ENCODE assay signal across 22 cellular contexts in genomic region chr5:32001284-32001683, GRCh38.
"Had no signal": no experiment of that assay in that cellular context is flagged by ENCODE, and none has a peak within 500 bp of the region (broad histone marks: within the 10 kb centered on the region; RNA-seq: fewer than 3 reads in every experiment).

No MANE protein-coding gene starts in this region.

- H3K4me1 Mint-ChIP-seq: activated CD4-positive, alpha-beta T cell treated with anti-CD3 and anti-CD28 coated beads, Interleukin-2, amount 10 ng/mL, durations not matched to agents 24 days and 14 days; activated CD8-positive, alpha-beta memory T cell treated with anti-CD3 and anti-CD28 coated beads, Interleukin-2, amount 10 ng/mL, durations not matched to agents 7 days and 5 days; activated naive CD8-positive, alpha-beta T cell treated with anti-CD3 and anti-CD28 coated beads, Interleukin-2, amount 10 ng/mL, durations not matched to agents 7 days and 5 days; T-helper 17 cell had no signal

- H2AFZ ChIP-seq: PC-9 had no signal

- H3K4me3 ChIP-seq: adrenal gland, MG63, PC-9 had no signal

- H3K27ac Mint-ChIP-seq: activated CD4-positive, alpha-beta T cell treated with anti-CD3 and anti-CD28 coated beads, Interleukin-2, amount 10 ng/mL, durations not matched to agents 24 days and 14 days; activated CD8-positive, alpha-beta memory T cell treated with anti-CD3 and anti-CD28 coated beads, Interleukin-2, amount 10 ng/mL, durations not matched to agents 7 days and 5 days; activated naive CD4-positive, alpha-beta T cell treated with anti-CD3 and anti-CD28 coated beads for 36 hours; activated naive CD8-positive, alpha-beta T cell treated with anti-CD3 and anti-CD28 coated beads, Interleukin-2, amount 10 ng/mL, durations not matched to agents 7 days and 5 days; activated T-cell treated with anti-CD3 and anti-CD28 coated beads, Interleukin-2, amount 50 U/mL, for 24 hours had no signal

- H3K36me3 ChIP-seq: adrenal gland, MG63 had no signal

- DNase-seq: activated CD4-positive, alpha-beta T cell treated with anti-CD3 and anti-CD28 coated beads, Interleukin-2, amount 10 ng/mL, durations not matched to agents 24 days and 14 days; activated CD4-positive, alpha-beta T cell treated with anti-CD3 and anti-CD28 coated beads, Interleukin-2, amount 50 U/mL, for 48 hours; activated CD4-positive, CD25-positive, alpha-beta regulatory T cell treated with anti-CD3 and anti-CD28 coated beads, Interleukin-2, amount 50 U/mL, for 72 hours; activated CD8-positive, alpha-beta memory T cell treated with anti-CD3 and anti-CD28 coated beads, Interleukin-2, amount 10 ng/mL, durations not matched to agents 7 days and 5 days; activated gamma-delta T cell; activated naive CD4-positive, alpha-beta T cell treated with anti-CD3 and anti-CD28 coated beads for 36 hours; activated naive CD8-positive, alpha-beta T cell treated with anti-CD3 and anti-CD28 coated beads, Interleukin-2, amount 10 ng/mL, durations not matched to agents 7 days and 5 days; activated T-cell treated with anti-CD3 and anti-CD28 coated beads, Interleukin-2, amount 50 U/mL, for 24 hours; adrenal gland; anterior cingulate cortex; MG63; MV-4-11; NCI-H1092 treated with DMSO at 0.1 percent for 48 hours; NCI-H1417 treated with DMSO at 0.1 percent for 48 hours; NCI-H1694; NCI-H2029; NCI-H510A treated with DMSO at 0.1 percent for 48 hours; PC-9; SIG-M5; T-helper 17 cell; T-helper 9 cell had no signal

- H3K9me3 Mint-ChIP-seq: activated CD4-positive, alpha-beta T cell treated with anti-CD3 and anti-CD28 coated beads, Interleukin-2, amount 10 ng/mL, durations not matched to agents 24 days and 14 days; activated naive CD4-positive, alpha-beta T cell treated with anti-CD3 and anti-CD28 coated beads for 36 hours; activated naive CD8-positive, alpha-beta T cell treated with anti-CD3 and anti-CD28 coated beads, Interleukin-2, amount 10 ng/mL, durations not matched to agents 7 days and 5 days; activated T-cell treated with anti-CD3 and anti-CD28 coated beads, Interleukin-2, amount 50 U/mL, for 24 hours; WTC11 had no signal

- H3K4me1 ChIP-seq: adrenal gland had no signal

- H3K27me3 ChIP-seq: adrenal gland, MG63 had no signal

- H3K4me2 ChIP-seq: PC-9 had no signal

- ATAC-seq: activated CD8-positive, alpha-beta memory T cell treated with anti-CD3 and anti-CD28 coated beads, Interleukin-2, amount 10 ng/mL, durations not matched to agents 7 days and 5 days; T-helper 17 cell; WTC11 had no signal

- H3K4me3 Mint-ChIP-seq: activated CD4-positive, alpha-beta T cell treated with anti-CD3 and anti-CD28 coated beads, Interleukin-2, amount 10 ng/mL, durations not matched to agents 24 days and 14 days; activated CD8-positive, alpha-beta memory T cell treated with anti-CD3 and anti-CD28 coated beads, Interleukin-2, amount 10 ng/mL, durations not matched to agents 7 days and 5 days; activated naive CD4-positive, alpha-beta T cell treated with anti-CD3 and anti-CD28 coated beads for 36 hours; activated naive CD8-positive, alpha-beta T cell treated with anti-CD3 and anti-CD28 coated beads, Interleukin-2, amount 10 ng/mL, durations not matched to agents 7 days and 5 days; activated T-cell treated with anti-CD3 and anti-CD28 coated beads, Interleukin-2, amount 50 U/mL, for 24 hours; T-helper 17 cell; WTC11 had no signal

- H3K36me3 Mint-ChIP-seq: activated CD8-positive, alpha-beta memory T cell treated with anti-CD3 and anti-CD28 coated beads, Interleukin-2, amount 10 ng/mL, durations not matched to agents 7 days and 5 days; activated naive CD8-positive, alpha-beta T cell treated with anti-CD3 and anti-CD28 coated beads, Interleukin-2, amount 10 ng/mL, durations not matched to agents 7 days and 5 days had no signal

- H3K27ac ChIP-seq: adrenal gland, PC-9 had no signal

- H3K9me3 ChIP-seq: adrenal gland, MG63 had no signal

- H3K27me3 Mint-ChIP-seq: activated CD4-positive, alpha-beta T cell treated with anti-CD3 and anti-CD28 coated beads, Interleukin-2, amount 10 ng/mL, durations not matched to agents 24 days and 14 days; activated CD8-positive, alpha-beta memory T cell treated with anti-CD3 and anti-CD28 coated beads, Interleukin-2, amount 10 ng/mL, durations not matched to agents 7 days and 5 days; activated naive CD8-positive, alpha-beta T cell treated with anti-CD3 and anti-CD28 coated beads, Interleukin-2, amount 10 ng/mL, durations not matched to agents 7 days and 5 days; activated T-cell treated with anti-CD3 and anti-CD28 coated beads, Interleukin-2, amount 50 U/mL, for 24 hours; T-helper 17 cell had no signal
